In genomic region chr20:24919665-24920064, GRCh38 we compare ENCODE assay signal across 15 cellular contexts. TPM values are rescaled to one million over a fixed set of nuclear protein-coding genes. Genes with fewer than 3 reads are reported as not detected.
DNase-seq lines count a peak whose midpoint lies in the region; ATAC-seq and TF ChIP-seq lines count a peak whose summit lies in the region.
"Not testable (repeated sequence)": the region's sequence is repeated elsewhere in the genome, so short reads cannot be mapped to it uniquely, and the experiment has no call there.
"Had no signal": no experiment of that assay in that cellular context is flagged by ENCODE, and none has a peak within 500 bp of the region (broad histone marks: within the 10 kb centered on the region; RNA-seq: fewer than 3 reads in every experiment).

No MANE protein-coding gene starts in this region.

- not testable (repeated sequence) for H3K79me1 ChIP-seq in trophoblast cell (ENCODE audit: low read length)

- not testable (repeated sequence) for H4K8ac ChIP-seq in trophoblast cell (ENCODE audit: low read depth, low read length)

- not testable (repeated sequence) for H3K14ac ChIP-seq in trophoblast cell (ENCODE audit: low read length)

- peak overlapping the region; percentile 13 for H4K91ac ChIP-seq in trophoblast cell (ENCODE audit: low read depth, low read length)

- H3K23ac ChIP-seq in trophoblast cell (ENCODE audit: low read length): not testable (repeated sequence)

- not testable (repeated sequence) for H3K27ac ChIP-seq in colonic mucosa; trophoblast cell (ENCODE audit: low read depth, low read length)

- not testable (repeated sequence) for H3K27me3 ChIP-seq in Caco-2 (replicated peaks; ENCODE audit: control insufficient read depth, insufficient read depth, low read length); colonic mucosa; trophoblast cell (ENCODE audit: insufficient read depth, low read length)

- TF ChIP-seq POLR2A in lower leg skin (IDR thresholded peaks at IDR 0.05): not testable (repeated sequence)

- not testable (repeated sequence) for H3K4me1 Mint-ChIP-seq in Caco-2 (ENCODE audit: low read depth, unreplicated experiment)
- peaks cover 11% of the 10 kb centered on the region for H3K4me1 Mint-ChIP-seq in WTC11
- peaks cover 10% of the 10 kb centered on the region for H3K4me1 Mint-ChIP-seq in activated CD8-positive, alpha-beta T cell treated with anti-CD3 and anti-CD28 coated beads, Interleukin-2, amount 10 ng/mL, durations not matched to agents 7 days and 5 days (ENCODE audit: low read depth)
- H3K4me1 Mint-ChIP-seq in natural killer cell treated with Interleukin-12 subunit alpha and Interleukin-12 subunit beta and Interleukin-15 and Interleukin-18, amount 100 ng/mL, for 72 hours (ENCODE audit: low read depth in 2 of 2): peaks cover 14 to 24% of the 10 kb centered on the region in 2 donors

- H4K12ac ChIP-seq in trophoblast cell (ENCODE audit: low read depth, low read length): not testable (repeated sequence)

- H3K18ac ChIP-seq in trophoblast cell (ENCODE audit: low read length): not testable (repeated sequence)

- H3K9me3 Mint-ChIP-seq in Caco-2 (ENCODE audit: unreplicated experiment); activated CD8-positive, alpha-beta T cell treated with anti-CD3 and anti-CD28 coated beads, Interleukin-2, amount 10 ng/mL, durations not matched to agents 7 days and 5 days (ENCODE audit: insufficient read depth); natural killer cell treated with Interleukin-12 subunit alpha and Interleukin-12 subunit beta and Interleukin-15 and Interleukin-18, amount 100 ng/mL, for 72 hours: not testable (repeated sequence)
- peaks cover 23% of the 10 kb centered on the region for H3K9me3 Mint-ChIP-seq in WTC11

- H3K79me2 ChIP-seq in trophoblast cell (ENCODE audit: control insufficient read depth, insufficient read depth, low read length, poor library complexity): not testable (repeated sequence)

- CTCF ChIA-PET in Caco-2 (lab: Charles Lee) (interaction anchor here (0.9 kb wide), 1 partner anchor 11 kb away, joined by 3 read pairs; no protein-coding TSS in a partner anchor), WTC11 (lab: Charles Lee) (interaction anchor here (1.7 to 3.1 kb wide), 2 partner anchors 11 to 135 kb away, joined by 7 to 17 read pairs; no protein-coding TSS in a partner anchor)
- CTCF ChIA-PET in activated CD8-positive, alpha-beta T cell treated with anti-CD3 and anti-CD28 coated beads, Interleukin-2, amount 10 ng/mL, durations not matched to agents 7 days and 5 days (lab: Charles Lee): interaction anchor here (0.7 to 7.2 kb wide), 3 partner anchors 11 to 36 kb away, joined by 3 to 47 read pairs (median 3); no protein-coding TSS in a partner anchor

- H3K27me3 Mint-ChIP-seq in Caco-2 (ENCODE audit: insufficient read depth, unreplicated experiment); WTC11 (ENCODE audit: low read depth); activated CD8-positive, alpha-beta T cell treated with anti-CD3 and anti-CD28 coated beads, Interleukin-2, amount 10 ng/mL, durations not matched to agents 7 days and 5 days (ENCODE audit: low read depth); natural killer cell treated with Interleukin-12 subunit alpha and Interleukin-12 subunit beta and Interleukin-15 and Interleukin-18, amount 100 ng/mL, for 72 hours: not testable (repeated sequence)

- not testable (repeated sequence) for H2AFZ ChIP-seq in trophoblast cell (ENCODE audit: insufficient read depth, low read length, poor library complexity)

- not testable (repeated sequence) for H3K36me3 Mint-ChIP-seq in Caco-2 (ENCODE audit: insufficient read depth, unreplicated experiment); activated CD8-positive, alpha-beta T cell treated with anti-CD3 and anti-CD28 coated beads, Interleukin-2, amount 10 ng/mL, durations not matched to agents 7 days and 5 days (ENCODE audit: low read depth); natural killer cell treated with Interleukin-12 subunit alpha and Interleukin-12 subunit beta and Interleukin-15 and Interleukin-18, amount 100 ng/mL, for 72 hours
- peaks cover 22% of the 10 kb centered on the region for H3K36me3 Mint-ChIP-seq in WTC11

- ATAC-seq in WTC11; activated CD8-positive, alpha-beta T cell treated with anti-CD3 and anti-CD28 coated beads, Interleukin-2, amount 10 ng/mL, durations not matched to agents 7 days and 5 days; natural killer cell treated with Interleukin-12 subunit alpha and Interleukin-12 subunit beta and Interleukin-15 and Interleukin-18, amount 100 ng/mL, for 72 hours: not testable (repeated sequence)

- H3K4me3 Mint-ChIP-seq in Caco-2 (ENCODE audit: unreplicated experiment); WTC11; activated CD8-positive, alpha-beta T cell treated with anti-CD3 and anti-CD28 coated beads, Interleukin-2, amount 10 ng/mL, durations not matched to agents 7 days and 5 days: not testable (repeated sequence)
- peak overlapping the region; percentile 32 for H3K4me3 Mint-ChIP-seq in natural killer cell treated with Interleukin-12 subunit alpha and Interleukin-12 subunit beta and Interleukin-15 and Interleukin-18, amount 100 ng/mL, for 72 hours

- not testable (repeated sequence) for H3K4me2 ChIP-seq in trophoblast cell (ENCODE audit: low read length)

- H2BK5ac ChIP-seq in trophoblast cell (ENCODE audit: low read depth, low read length, poor library complexity): not testable (repeated sequence)

- H2BK120ac ChIP-seq in trophoblast cell (ENCODE audit: insufficient read depth, low read length, poor library complexity): not testable (repeated sequence)

- H3K4me3 ChIP-seq in Caco-2 (ENCODE audit: low read depth, low read length); colonic mucosa; lower leg skin (ENCODE audit: low read depth, poor library complexity, severe bottlenecking); trophoblast cell (ENCODE audit: low read depth, low read length): not testable (repeated sequence)

- H3K9ac ChIP-seq in colonic mucosa (ENCODE audit: low read depth in 2 of 2, low read length in 2 of 2); trophoblast cell (ENCODE audit: low read length): not testable (repeated sequence)

- not testable (repeated sequence) for H3K4ac ChIP-seq in trophoblast cell (ENCODE audit: low read depth, low read length)

- intact Hi-C loops in Caco-2 (cut with micrococcal nuclease; ENCODE audit: unreplicated experiment): not testable (repeated sequence)
- intact Hi-C loops in colonic mucosa (cut with DNase I) (loop anchor here (5.0 kb wide), 3 partner anchors 617 to 982 kb away; no protein-coding TSS in a partner anchor), lower leg skin (cut with DNase I; ENCODE audit: low total_unique reads) (loop anchor here (10.0 kb wide), 1 partner anchor 985 kb away; no protein-coding TSS in a partner anchor)

- H3K9me3 ChIP-seq in Caco-2; colonic mucosa; trophoblast cell (ENCODE audit: insufficient read depth, low read depth, low read length): not testable (repeated sequence)

- peak overlapping the region; percentile 2 for H3K27ac Mint-ChIP-seq in Caco-2 (ENCODE audit: unreplicated experiment)
- H3K27ac Mint-ChIP-seq in WTC11: 0 out of 2 replicates have a peak overlapping the region, but pooled peaks have one; percentile 40
- not testable (repeated sequence) for H3K27ac Mint-ChIP-seq in activated CD8-positive, alpha-beta T cell treated with anti-CD3 and anti-CD28 coated beads, Interleukin-2, amount 10 ng/mL, durations not matched to agents 7 days and 5 days
- peak overlapping the region; percentile 47 to 55 for H3K27ac Mint-ChIP-seq in natural killer cell treated with Interleukin-12 subunit alpha and Interleukin-12 subunit beta and Interleukin-15 and Interleukin-18, amount 100 ng/mL, for 72 hours

- not testable (repeated sequence) for DNase-seq in Caco-2; WTC11 (ENCODE audit: low spot score); natural killer cell treated with Interleukin-12 subunit alpha and Interleukin-12 subunit beta and Interleukin-15 and Interleukin-18, amount 100 ng/mL, for 72 hours (ENCODE audit: low spot score); trophoblast cell
- peak; percentile 6 for DNase-seq in activated CD8-positive, alpha-beta T cell treated with anti-CD3 and anti-CD28 coated beads, Interleukin-2, amount 10 ng/mL, durations not matched to agents 7 days and 5 days
- DNase-seq in colonic mucosa (peak; percentile 12), lower leg skin (ENCODE audit: low spot score in 2 of 2) (peak; percentile 6 to 60)

- H2BK12ac ChIP-seq in trophoblast cell (ENCODE audit: low read length): peak overlapping the region; percentile 15

- not testable (repeated sequence) for H2AK5ac ChIP-seq in trophoblast cell (ENCODE audit: low read length)

- BruUV-seq in Caco-2 (replicated peaks; lab: Mats Ljungman, UMichigan): not testable (repeated sequence)

- not testable (repeated sequence) for H3K4me1 ChIP-seq in Caco-2, colonic mucosa
- peaks cover 8 to 13% of the 10 kb centered on the region in 2 experiments for H3K4me1 ChIP-seq in trophoblast cell (ENCODE audit: control insufficient read depth in 1 of 2, insufficient read depth in 2 of 2, low read length in 2 of 2)

- TF ChIP-seq CTCF in Caco-2 (IDR thresholded peaks at IDR 0.05; ENCODE audit: insufficient read depth in 1 of 2, low read depth in 1 of 2, low read length in 1 of 2, severe bottlenecking in 1 of 2, unreplicated experiment in 1 of 2); WTC11 (IDR thresholded peaks at IDR 0.05); colonic mucosa (IDR thresholded peaks at IDR 0.05); lower leg skin (IDR thresholded peaks at IDR 0.05): not testable (repeated sequence)

- POLR2A ChIA-PET in Caco-2 (lab: Charles Lee); WTC11 (lab: Charles Lee); activated CD8-positive, alpha-beta T cell treated with anti-CD3 and anti-CD28 coated beads, Interleukin-2, amount 10 ng/mL, durations not matched to agents 7 days and 5 days (lab: Charles Lee): not testable (repeated sequence)

- 87 to 91% methylated on average over 15 of the region's 15 CpGs for WGBS in lower leg skin, 2 donors
- no CpG with 5 or more reads among the region's 15 CpGs for WGBS in trophoblast cell (ENCODE audit: extremely low coverage, insufficient coverage, insufficient read length)

- not testable (repeated sequence) for H3K36me3 ChIP-seq in Caco-2 (ENCODE audit: control insufficient read depth, insufficient read depth, low read length); colonic mucosa; trophoblast cell (ENCODE audit: control insufficient read depth in 1 of 2, insufficient read depth in 2 of 2, low read length in 2 of 2)

RNA-seq across cellular contexts. Expression of gene CST7, which starts 29.4 kb away (rescaled TPM):
- total RNA-seq in Caco-2 (2022) (not detected in 2 replicates), WTC11 (2021) (not detected in 3 replicates), colonic mucosa (1 to 10 TPM in 1 of 2 donors, under 1 TPM in 1; 0.47 to 1.1 TPM), lower leg skin (1 to 10 TPM in 3 of 4 donors, under 1 TPM in 1; 0.42 to 5.1 (median 1.2) TPM)
- total RNA-seq in activated CD8-positive, alpha-beta T cell treated with anti-CD3 and anti-CD28 coated beads, Interleukin-2, amount 10 ng/mL, durations not matched to agents 7 days and 5 days: 10 to 100 TPM; 43.9 to 47.5 TPM
- 100 to 1,000 TPM in 1 of 2 donors, 10 to 100 TPM in 1; 77.8 to 129 TPM for total RNA-seq in natural killer cell treated with Interleukin-12 subunit alpha and Interleukin-12 subunit beta and Interleukin-15 and Interleukin-18, amount 100 ng/mL, for 72 hours
- polyA plus RNA-seq in trophoblast cell (2013): 0.74 and 0.86 TPM in 2 replicates
- total RNA-seq: A172, A673, Calu3, Daoy, G401, GM23338, HFFc6 had no signal
- polyA plus RNA-seq: BJ, GM23338 had no signal

Comparison
In these comparisons a context has a peak if more than half of its experiments do, and no peak if none do; other contexts are left out.
1. RNA of gene CST7, which starts 29.4 kb away (total RNA-seq): 77.8 to 129 TPM in natural killer cell treated with Interleukin-12 subunit alpha and Interleukin-12 subunit beta and Interleukin-15 and Interleukin-18, amount 100 ng/mL, for 72 hours and 43.9 to 47.5 TPM in activated CD8-positive, alpha-beta T cell treated with anti-CD3 and anti-CD28 coated beads, Interleukin-2, amount 10 ng/mL, durations not matched to agents 7 days and 5 days; 0.42 to 5.1 TPM in lower leg skin, 0.47 to 1.1 TPM in colonic mucosa, not detected in Caco-2 and not detected in WTC11; every median in the first group is over 4 times any median in the second.